ENCODE assay signal across 8 cellular contexts in genomic region chr21:31665397-31665796, GRCh38. TPM values are rescaled to one million over a fixed set of nuclear protein-coding genes. Genes with fewer than 3 reads are reported as not detected.
A peak's percentile ranks its signal among the peaks of the same experiment; 100 is the strongest.
DNase-seq lines count a peak whose midpoint lies in the region; ATAC-seq, FAIRE-seq and TF ChIP-seq lines count a peak whose summit lies in the region.

No MANE protein-coding gene starts in this region.

- POLR2A ChIA-PET in WTC11 (lab: Charles Lee) = no interaction called here

- peaks cover 56% of the 10 kb centered on the region for H3K36me3 Mint-ChIP-seq in WTC11
- H3K36me3 Mint-ChIP-seq in stimulated activated effector memory CD8-positive, alpha-beta T cell treated with anti-CD3 and anti-CD28 coated beads, Interleukin-12 subunit alpha, Interleukin-12 subunit beta, amount 100 ng/mL, for 72 hours = peaks cover 95% of the 10 kb centered on the region

- H3K27me3 Mint-ChIP-seq in WTC11 (ENCODE audit: low read depth) = no peaks in the 10 kb centered on the region

- CTCF ChIA-PET in WTC11 (lab: Charles Lee) = no interaction called here

- H3K4me3 Mint-ChIP-seq in WTC11 = no peak overlapping the region
- H3K4me3 Mint-ChIP-seq in stimulated activated effector memory CD8-positive, alpha-beta T cell treated with anti-CD3 and anti-CD28 coated beads, Interleukin-12 subunit alpha, Interleukin-12 subunit beta, amount 100 ng/mL, for 72 hours = peak overlapping the region; percentile 37

- peaks cover 70% of the 10 kb centered on the region for H3K4me1 Mint-ChIP-seq in WTC11
- peaks cover 61% of the 10 kb centered on the region for H3K4me1 Mint-ChIP-seq in stimulated activated effector memory CD8-positive, alpha-beta T cell treated with anti-CD3 and anti-CD28 coated beads, Interleukin-12 subunit alpha, Interleukin-12 subunit beta, amount 100 ng/mL, for 72 hours

- no peak for FAIRE-seq in GM19239 (lab: Jason Lieb, UNC)

- DNase-seq in activated effector memory CD4-positive, alpha-beta T cell treated with anti-CD3 and anti-CD28 coated beads, Interleukin-2, amount 50 U/mL, for 16 hours = peak; percentile 71
- DNase-seq in activated effector memory CD4-positive, alpha-beta T cell treated with Interleukin-2 at 50 U/mL for 16 hours = no peak
- DNase-seq in WTC11 (ENCODE audit: low spot score) (no peak), fibroblast of gingiva (ENCODE audit: low read depth) (peak; percentile 27), NCI-H1092 treated with DMSO at 0.1 percent for 48 hours (lab: John Stamatoyannopoulos, UW) (no peak), GM19239 (ENCODE audit: insufficient read length, low spot score) (no peak)
- DNase-seq in stimulated activated effector memory CD8-positive, alpha-beta T cell treated with anti-CD3 and anti-CD28 coated beads, Interleukin-12 subunit alpha, Interleukin-12 subunit beta, amount 100 ng/mL, for 72 hours (ENCODE audit: low spot score in 2 of 2) = peak in 1 of 2 donors; percentile 61
- DNase-seq in effector CD4-positive, alpha-beta T cell = no peak

- ATAC-seq in WTC11 = peak; percentile 48
- peak; percentile 74 for ATAC-seq in stimulated activated effector memory CD8-positive, alpha-beta T cell treated with anti-CD3 and anti-CD28 coated beads, Interleukin-12 subunit alpha, Interleukin-12 subunit beta, amount 100 ng/mL, for 72 hours

- no peaks in the 10 kb centered on the region for H3K9me3 Mint-ChIP-seq in WTC11
- no peaks in the 10 kb centered on the region for H3K9me3 Mint-ChIP-seq in stimulated activated effector memory CD8-positive, alpha-beta T cell treated with anti-CD3 and anti-CD28 coated beads, Interleukin-12 subunit alpha, Interleukin-12 subunit beta, amount 100 ng/mL, for 72 hours

- TF ChIP-seq CTCF in WTC11 (IDR thresholded peaks at IDR 0.05) = no peak

- H3K27ac Mint-ChIP-seq in WTC11 = peak overlapping the region; percentile 68; the same call in 1 of the 2 replicates
- H3K27ac Mint-ChIP-seq in stimulated activated effector memory CD8-positive, alpha-beta T cell treated with anti-CD3 and anti-CD28 coated beads, Interleukin-12 subunit alpha, Interleukin-12 subunit beta, amount 100 ng/mL, for 72 hours = peak overlapping the region; percentile 51

TF ChIP-seq in WTC11, 78 proteins besides CTCF, POLR2A, EP300 and RAD21:
- TF ChIP-seq SMAD4 (CRISPR knock-in tag; IDR thresholded peaks at IDR 0.05) (no peak), FOXP1 (CRISPR knock-in tag; IDR thresholded peaks at IDR 0.05; ENCODE audit: borderline replicate concordance) (no peak), USF2 (CRISPR knock-in tag; IDR thresholded peaks at IDR 0.05) (no peak), ATF2 (CRISPR knock-in tag; IDR thresholded peaks at IDR 0.05; ENCODE audit: borderline replicate concordance, low read depth) (no peak), ZNF416 (CRISPR knock-in tag; IDR thresholded peaks at IDR 0.05) (no peak), ZNF671 (CRISPR knock-in tag; IDR thresholded peaks at IDR 0.05) (no peak), ZNF121 (CRISPR knock-in tag; IDR thresholded peaks at IDR 0.05) (no peak), NFATC4 (CRISPR knock-in tag; IDR thresholded peaks at IDR 0.05) (no peak), E2F1 (CRISPR knock-in tag; IDR thresholded peaks at IDR 0.05) (no peak), ERG (CRISPR knock-in tag; IDR thresholded peaks at IDR 0.05) (no peak), GTF2I (CRISPR knock-in tag; conservative IDR thresholded peaks at IDR 0.05) (no peak), IRF1 (CRISPR knock-in tag; IDR thresholded peaks at IDR 0.05) (no peak), HMGXB4 (CRISPR knock-in tag; IDR thresholded peaks at IDR 0.05) (no peak), E2F4 (CRISPR knock-in tag; IDR thresholded peaks at IDR 0.05; ENCODE audit: borderline replicate concordance, low read depth) (no peak)

RNA-seq across cellular contexts. Expression of gene SOD1, which starts 5.9 kb away (rescaled TPM):
- total RNA-seq in WTC11 (2021) = 181 to 206 TPM (median 201 TPM) in 3 replicates

Comparison
In these comparisons a context has a peak if more than half of its experiments do, and no peak if none do; other contexts are left out.
1. DNase-seq: peak in activated effector memory CD4-positive, alpha-beta T cell treated with anti-CD3 and anti-CD28 coated beads, Interleukin-2, amount 50 U/mL, for 16 hours (single experiment) and fibroblast of gingiva (single experiment); none in activated effector memory CD4-positive, alpha-beta T cell treated with Interleukin-2 at 50 U/mL for 16 hours (single experiment), WTC11 (single experiment), effector CD4-positive, alpha-beta T cell (single experiment), NCI-H1092 treated with DMSO at 0.1 percent for 48 hours (single experiment) and GM19239 (single experiment).